In genomic region chr17:42853004-42853403, GRCh38 we compare ENCODE assay signal across 6 cellular contexts. TPM values are rescaled to one million over a fixed set of nuclear protein-coding genes. Genes with fewer than 3 reads are reported as not detected.
A peak's percentile ranks its signal among the peaks of the same experiment; 100 is the strongest.
DNase-seq lines count a peak whose midpoint lies in the region; ATAC-seq and TF ChIP-seq lines count a peak whose summit lies in the region.
"Had no signal": no experiment of that assay in that cellular context is flagged by ENCODE, and none has a peak within 500 bp of the region (broad histone marks: within the 10 kb centered on the region; RNA-seq: fewer than 3 reads in every experiment).

No MANE protein-coding gene starts in this region.

- peak overlapping the region; percentile 77 to 79 for H3K27ac ChIP-seq in uterus
- H3K27ac ChIP-seq: WERI-Rb-1 had no signal

- TF ChIP-seq POLR2A in uterus (IDR thresholded peaks at IDR 0.05), result peak in 1 of 2 donors; percentile 9

- no peaks in the 10 kb centered on the region for H3K36me3 ChIP-seq in uterus
- H3K36me3 ChIP-seq: WERI-Rb-1 had no signal

- H3K4me1 ChIP-seq in uterus, result no peaks in the 10 kb centered on the region

- H3K4me3 ChIP-seq in uterus, result peak overlapping the region; percentile 19 to 31

- TF ChIP-seq CTCF in uterus (IDR thresholded peaks at IDR 0.05), result no peak

- H3K9me3 Mint-ChIP-seq in activated naive CD4-positive, alpha-beta T cell treated with anti-CD3 and anti-CD28 coated beads, Interleukin-2, amount 10 ng/mL, durations not matched to agents 7 days and 5 days, result no peaks in the 10 kb centered on the region
- no peaks in the 10 kb centered on the region for H3K9me3 Mint-ChIP-seq in activated naive CD4-positive, alpha-beta T cell treated with anti-CD3 and anti-CD28 coated beads, Interleukin-2, amount 50 U/mL, for 72 hours
- H3K9me3 Mint-ChIP-seq: activated T-helper 17 cell treated with anti-CD3 and anti-CD28 coated beads, Interleukin-2, amount 50 U/mL, for 72 hours had no signal

- H3K4me1 Mint-ChIP-seq in activated naive CD4-positive, alpha-beta T cell treated with anti-CD3 and anti-CD28 coated beads, Interleukin-2, amount 10 ng/mL, durations not matched to agents 7 days and 5 days, result no peaks in the 10 kb centered on the region
- H3K4me1 Mint-ChIP-seq: activated T-helper 17 cell treated with anti-CD3 and anti-CD28 coated beads, Interleukin-2, amount 50 U/mL, for 72 hours had no signal

- no peak overlapping the region for H3K4me3 Mint-ChIP-seq in activated naive CD4-positive, alpha-beta T cell treated with anti-CD3 and anti-CD28 coated beads, Interleukin-2, amount 10 ng/mL, durations not matched to agents 7 days and 5 days
- H3K4me3 Mint-ChIP-seq: activated T-helper 17 cell treated with anti-CD3 and anti-CD28 coated beads, Interleukin-2, amount 50 U/mL, for 72 hours had no signal

- H3K27ac Mint-ChIP-seq in activated naive CD4-positive, alpha-beta T cell treated with anti-CD3 and anti-CD28 coated beads, Interleukin-2, amount 10 ng/mL, durations not matched to agents 7 days and 5 days, result peak overlapping the region; percentile 12
- H3K27ac Mint-ChIP-seq in activated naive CD4-positive, alpha-beta T cell treated with anti-CD3 and anti-CD28 coated beads, Interleukin-2, amount 50 U/mL, for 72 hours, result peak overlapping the region in 1 of 2 donors; percentile 9
- H3K27ac Mint-ChIP-seq: activated T-helper 17 cell treated with anti-CD3 and anti-CD28 coated beads, Interleukin-2, amount 50 U/mL, for 72 hours had no signal

- H3K27me3 Mint-ChIP-seq in activated naive CD4-positive, alpha-beta T cell treated with anti-CD3 and anti-CD28 coated beads, Interleukin-2, amount 10 ng/mL, durations not matched to agents 7 days and 5 days, result no peaks in the 10 kb centered on the region

- no peaks in the 10 kb centered on the region for H3K36me3 Mint-ChIP-seq in activated naive CD4-positive, alpha-beta T cell treated with anti-CD3 and anti-CD28 coated beads, Interleukin-2, amount 10 ng/mL, durations not matched to agents 7 days and 5 days
- no peaks in the 10 kb centered on the region for H3K36me3 Mint-ChIP-seq in activated naive CD4-positive, alpha-beta T cell treated with anti-CD3 and anti-CD28 coated beads, Interleukin-2, amount 50 U/mL, for 72 hours

- no peak for ATAC-seq in activated naive CD4-positive, alpha-beta T cell treated with anti-CD3 and anti-CD28 coated beads, Interleukin-2, amount 50 U/mL, for 72 hours
- ATAC-seq: activated T-helper 17 cell treated with anti-CD3 and anti-CD28 coated beads, Interleukin-2, amount 50 U/mL, for 72 hours had no signal

- DNase-seq in activated naive CD4-positive, alpha-beta T cell treated with anti-CD3 and anti-CD28 coated beads, Interleukin-2, amount 10 ng/mL, durations not matched to agents 7 days and 5 days, result no peak
- no peak for DNase-seq in activated naive CD4-positive, alpha-beta T cell treated with anti-CD3 and anti-CD28 coated beads, Interleukin-2, amount 50 U/mL, for 72 hours (ENCODE audit: low spot score in 2 of 2)
- DNase-seq in uterus (peak; percentile 51 to 56), NCI-H2107 (lab: John Stamatoyannopoulos, UW) (no peak)
- DNase-seq: WERI-Rb-1 had no signal

- intact Hi-C loops in uterus (cut with DNase I; ENCODE audit: low total_unique reads), result no loop called here

- no peaks in the 10 kb centered on the region for H3K27me3 ChIP-seq in uterus

- CTCF ChIA-PET in activated naive CD4-positive, alpha-beta T cell treated with anti-CD3 and anti-CD28 coated beads, Interleukin-2, amount 10 ng/mL, durations not matched to agents 7 days and 5 days (lab: Charles Lee), result no interaction called here

- no peaks in the 10 kb centered on the region for H3K9me3 ChIP-seq in uterus

RNA-seq across cellular contexts. Expression of gene AOC3, which starts 2.0 kb away (rescaled TPM):
- total RNA-seq in activated naive CD4-positive, alpha-beta T cell treated with anti-CD3 and anti-CD28 coated beads, Interleukin-2, amount 50 U/mL, for 72 hours, result 1 to 10 TPM; 3.0 to 5.0 TPM
- 10 to 100 TPM; 11.8 to 86.2 (median 15.5) TPM for total RNA-seq in uterus

RNA-seq across cellular contexts. Expression of gene AOC2, which starts 8.6 kb away (rescaled TPM):
- total RNA-seq in activated naive CD4-positive, alpha-beta T cell treated with anti-CD3 and anti-CD28 coated beads, Interleukin-2, amount 50 U/mL, for 72 hours, result 1 to 10 TPM; 3.6 to 6.1 TPM
- total RNA-seq in uterus, result 1 to 10 TPM in 3 of 4 donors, not detected in 1; 1.3 to 5.3 (median 3.0) TPM

RNA-seq across cellular contexts. Expression of gene PSME3, which starts 19.8 kb away (rescaled TPM):
- 10 to 100 TPM; 79.1 to 95.5 TPM for total RNA-seq in activated naive CD4-positive, alpha-beta T cell treated with anti-CD3 and anti-CD28 coated beads, Interleukin-2, amount 50 U/mL, for 72 hours
- total RNA-seq in uterus, result 10 to 100 TPM in 3 of 4 donors, 1 to 10 TPM in 1; 9.7 to 74.3 (median 46.0) TPM

RNA-seq across cellular contexts. Expression of gene BECN1, which starts 28.9 kb away (rescaled TPM):
- total RNA-seq in activated naive CD4-positive, alpha-beta T cell treated with anti-CD3 and anti-CD28 coated beads, Interleukin-2, amount 50 U/mL, for 72 hours, result 10 to 100 TPM; 84.5 to 86.1 TPM
- total RNA-seq in uterus, result 100 to 1,000 TPM in 1 of 4 donors, 10 to 100 TPM in 3; 42.6 to 108 (median 72.6) TPM

RNA-seq across cellular contexts. Expression of gene G6PC1, which starts 47.6 kb away (rescaled TPM):
- total RNA-seq in activated naive CD4-positive, alpha-beta T cell treated with anti-CD3 and anti-CD28 coated beads, Interleukin-2, amount 50 U/mL, for 72 hours, result not detected
- total RNA-seq in uterus, result not detected
- total RNA-seq: activated T-helper 17 cell treated with anti-CD3 and anti-CD28 coated beads, Interleukin-2, amount 50 U/mL, for 72 hours had no signal

Comparison
In these comparisons a context has a peak if more than half of its experiments do, and no peak if none do; other contexts are left out.
1. DNase-seq: peak in uterus (2 of 2); none in activated naive CD4-positive, alpha-beta T cell treated with anti-CD3 and anti-CD28 coated beads, Interleukin-2, amount 10 ng/mL, durations not matched to agents 7 days and 5 days (single experiment), activated naive CD4-positive, alpha-beta T cell treated with anti-CD3 and anti-CD28 coated beads, Interleukin-2, amount 50 U/mL, for 72 hours (0 of 2) and NCI-H2107 (single experiment).